In the genomic region with DNA sequence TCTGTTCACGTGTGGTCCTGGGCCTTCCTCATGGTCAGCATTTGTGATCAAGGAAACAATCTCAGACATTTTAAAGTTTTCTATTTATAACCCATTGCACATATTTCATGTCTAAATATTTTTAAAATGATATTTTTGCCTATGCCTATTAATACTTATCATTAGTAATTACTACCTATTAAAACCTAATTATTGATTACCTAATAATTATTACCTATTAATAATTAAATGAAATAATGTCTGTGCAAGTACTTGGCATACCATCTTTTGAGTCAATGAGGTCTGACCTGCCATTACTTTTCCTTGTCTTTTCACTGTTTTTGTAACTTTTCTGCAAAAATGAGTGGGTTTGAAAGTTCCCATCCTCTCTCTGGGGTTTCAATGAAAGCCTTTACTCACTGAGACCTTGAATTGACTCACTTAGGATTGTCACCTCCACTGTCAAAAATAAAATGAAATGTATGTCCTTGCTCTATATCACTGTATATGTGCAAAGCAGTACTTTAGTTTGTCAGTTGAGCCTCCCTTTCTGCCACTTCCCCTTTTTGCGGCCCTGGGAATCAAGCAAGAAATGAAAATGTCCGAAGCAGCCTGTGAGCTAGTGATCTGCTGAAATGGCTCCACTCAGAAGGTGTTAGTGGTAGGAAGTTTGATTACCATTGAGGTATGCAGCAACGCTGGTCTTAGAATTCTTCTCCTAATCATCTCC, we compare ENCODE assay signal across 1 cellular context.
TF ChIP-seq lines count a peak whose summit lies in the region.

No MANE protein-coding gene starts in this region.

TF ChIP-seq in SK-N-SH treated with all-trans-retinoic acid at 6 μM for 48 hours, 23 proteins besides CTCF, POLR2A, EP300 and RAD21 (continued from another document):
- no peak for TF ChIP-seq CSRNP3 (CRISPR knock-in tag; IDR thresholded peaks at IDR 0.05)
- TF ChIP-seq SNAI2 (CRISPR knock-in tag; IDR thresholded peaks at IDR 0.05), result no peak
- TF ChIP-seq ZNF8 (CRISPR knock-in tag; IDR thresholded peaks at IDR 0.05), result no peak
- no peak for TF ChIP-seq PPARA (CRISPR knock-in tag; IDR thresholded peaks at IDR 0.05; ENCODE audit: borderline replicate concordance)
- no peak for TF ChIP-seq ZC3H10 (CRISPR knock-in tag; IDR thresholded peaks at IDR 0.05)
- no peak for TF ChIP-seq ZNF565 (CRISPR knock-in tag; conservative IDR thresholded peaks at IDR 0.05; ENCODE audit: low read depth)
